8 cellular contexts compared by ENCODE assay signal in the genomic region with DNA sequence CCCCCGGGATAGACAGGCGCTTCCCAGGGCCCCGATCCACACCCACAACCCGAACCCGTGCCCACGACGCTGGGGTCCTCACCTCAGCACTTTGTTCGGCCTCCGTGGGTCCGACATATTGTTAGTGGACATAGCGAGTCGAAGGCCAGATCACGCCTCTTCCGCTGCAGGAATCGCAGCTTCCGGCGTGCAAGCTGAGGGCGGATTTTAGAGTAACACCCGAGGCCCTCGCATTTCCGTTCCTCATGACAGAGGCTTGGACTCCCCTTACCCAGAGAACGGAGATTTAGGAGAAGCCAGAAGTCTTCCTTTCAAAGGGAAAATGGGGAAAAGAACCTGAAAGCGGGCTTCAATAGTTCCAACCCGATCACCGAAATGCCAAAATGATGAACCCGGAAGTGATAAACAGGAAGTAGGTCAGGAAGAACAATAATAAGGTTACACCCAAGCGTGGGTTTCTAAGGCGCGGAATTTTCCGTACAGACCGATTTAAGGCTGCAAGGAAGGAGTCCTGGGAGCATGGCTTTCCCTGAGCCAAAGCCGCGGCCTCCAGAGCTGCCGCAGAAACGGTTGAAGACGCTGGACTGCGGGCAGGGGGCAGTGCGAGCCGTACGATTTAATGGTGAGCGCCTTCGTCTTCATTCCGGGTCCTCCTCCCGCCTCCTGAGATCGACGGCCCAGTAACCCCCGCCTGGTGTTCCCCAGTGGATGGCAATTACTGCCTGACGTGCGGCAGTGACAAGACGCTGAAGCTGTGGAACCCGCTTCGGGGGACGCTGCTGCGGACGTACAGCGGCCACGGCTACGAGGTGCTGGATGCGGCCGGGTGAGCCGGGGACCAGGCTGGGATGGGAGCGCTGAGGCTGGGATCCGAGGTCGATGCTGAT. TPM values are rescaled to one million over a fixed set of nuclear protein-coding genes. Genes with fewer than 3 reads are reported as not detected.
DNase-seq lines count a peak whose midpoint lies in the region; ATAC-seq lines count a peak whose summit lies in the region.

No MANE protein-coding gene starts in this region.

- H3K4me1 Mint-ChIP-seq in activated CD4-positive, alpha-beta T cell treated with anti-CD3 and anti-CD28 coated beads, Interleukin-2, amount 10 ng/mL, durations not matched to agents 24 days and 14 days: peaks cover 45% of the 10 kb centered on the region

- ATAC-seq in HG02759 (IDR thresholded peaks at IDR 0.05; ENCODE audit: unreplicated experiment) (peak; percentile 48), HG03520 (IDR thresholded peaks at IDR 0.05; ENCODE audit: unreplicated experiment) (no peak)

- peak; percentile 65 for DNase-seq in CMK (ENCODE audit: low read depth)
- DNase-seq in NCI-H524 (lab: John Stamatoyannopoulos, UW): peak; percentile 59 to 86
- peak; percentile 93 for DNase-seq in activated CD4-positive, alpha-beta T cell treated with anti-CD3 and anti-CD28 coated beads, Interleukin-2, amount 10 ng/mL, durations not matched to agents 24 days and 14 days
- peak; percentile 78 for DNase-seq in dedifferentiated amniotic fluid mesenchymal stem cell (ENCODE audit: extremely low spot score)
- DNase-seq in left kidney (ENCODE audit: low read depth, low spot score): peak; percentile 90
- peak; percentile 66 for DNase-seq in stimulated activated CD4-positive, alpha-beta T cell treated with anti-CD3 and anti-CD28 coated beads, Interleukin-1b, Interleukin-23, amount 100 ng/mL, for 48 hours

- H3K4me3 Mint-ChIP-seq in activated CD4-positive, alpha-beta T cell treated with anti-CD3 and anti-CD28 coated beads, Interleukin-2, amount 10 ng/mL, durations not matched to agents 24 days and 14 days: peak overlapping the region; percentile 92

- H3K27ac Mint-ChIP-seq in activated CD4-positive, alpha-beta T cell treated with anti-CD3 and anti-CD28 coated beads, Interleukin-2, amount 10 ng/mL, durations not matched to agents 24 days and 14 days: peak overlapping the region; percentile 100

- H3K27me3 Mint-ChIP-seq in activated CD4-positive, alpha-beta T cell treated with anti-CD3 and anti-CD28 coated beads, Interleukin-2, amount 10 ng/mL, durations not matched to agents 24 days and 14 days: no peaks in the 10 kb centered on the region

- no peaks in the 10 kb centered on the region for H3K9me3 Mint-ChIP-seq in activated CD4-positive, alpha-beta T cell treated with anti-CD3 and anti-CD28 coated beads, Interleukin-2, amount 10 ng/mL, durations not matched to agents 24 days and 14 days

- intact Hi-C loops in activated CD4-positive, alpha-beta T cell treated with anti-CD3 and anti-CD28 coated beads, Interleukin-2, amount 10 ng/mL, durations not matched to agents 24 days and 14 days (cut with micrococcal nuclease): loop anchor here (1.0 kb wide), 2 partner anchors 12 to 118 kb away; partner anchors contain the start of genes DHPS and ZNF564

- peaks cover 41% of the 10 kb centered on the region for H3K36me3 Mint-ChIP-seq in activated CD4-positive, alpha-beta T cell treated with anti-CD3 and anti-CD28 coated beads, Interleukin-2, amount 10 ng/mL, durations not matched to agents 24 days and 14 days (ENCODE audit: low read depth)

RNA-seq across cellular contexts. Expression of gene WDR83, which starts 2.9 kb away (rescaled TPM):
- 21.7 and 27.1 TPM in 2 replicates for total RNA-seq in activated CD4-positive, alpha-beta T cell treated with anti-CD3 and anti-CD28 coated beads, Interleukin-2, amount 10 ng/mL, durations not matched to agents 24 days and 14 days

RNA-seq across cellular contexts. Expression of gene MAN2B1, which starts 3.0 kb away (rescaled TPM):
- 118 and 136 TPM in 2 replicates for total RNA-seq in activated CD4-positive, alpha-beta T cell treated with anti-CD3 and anti-CD28 coated beads, Interleukin-2, amount 10 ng/mL, durations not matched to agents 24 days and 14 days

RNA-seq across cellular contexts. Expression of gene DHPS, which starts 12.2 kb away (rescaled TPM):
- total RNA-seq in activated CD4-positive, alpha-beta T cell treated with anti-CD3 and anti-CD28 coated beads, Interleukin-2, amount 10 ng/mL, durations not matched to agents 24 days and 14 days: 138 and 155 TPM in 2 replicates

RNA-seq across cellular contexts. Expression of gene GNG14, which starts 18.3 kb away (rescaled TPM):
- not detected in 2 replicates for total RNA-seq in activated CD4-positive, alpha-beta T cell treated with anti-CD3 and anti-CD28 coated beads, Interleukin-2, amount 10 ng/mL, durations not matched to agents 24 days and 14 days

RNA-seq across cellular contexts. Expression of gene FBXW9, which starts 26.9 kb away (rescaled TPM):
- 12.4 and 12.9 TPM in 2 replicates for total RNA-seq in activated CD4-positive, alpha-beta T cell treated with anti-CD3 and anti-CD28 coated beads, Interleukin-2, amount 10 ng/mL, durations not matched to agents 24 days and 14 days
